In genomic region chr19:55174425-55175116, GRCh38 we compare ENCODE assay signal across 1 cellular context.
A peak's percentile ranks its signal among the peaks of the same experiment; 100 is the strongest.
TF ChIP-seq lines count a peak whose summit lies in the region.

No MANE protein-coding gene starts in this region.

TF ChIP-seq in K562, 482 proteins besides CTCF, POLR2A, EP300 and RAD21 (continued from another document):
- no peak for TF ChIP-seq SLC30A9 (CRISPR knock-in tag; IDR thresholded peaks at IDR 0.05)
- TF ChIP-seq NCOA1 (IDR thresholded peaks at IDR 0.05; ENCODE audit: low read depth), result no peak
- peak; percentile 2 for TF ChIP-seq RBBP5 (IDR thresholded peaks at IDR 0.05; ENCODE audit: borderline replicate concordance, insufficient read depth, low read length, poor library complexity, severe bottlenecking)
- no peak for TF ChIP-seq ZNF3 (CRISPR knock-in tag; IDR thresholded peaks at IDR 0.05)
- TF ChIP-seq, protein P1, sequence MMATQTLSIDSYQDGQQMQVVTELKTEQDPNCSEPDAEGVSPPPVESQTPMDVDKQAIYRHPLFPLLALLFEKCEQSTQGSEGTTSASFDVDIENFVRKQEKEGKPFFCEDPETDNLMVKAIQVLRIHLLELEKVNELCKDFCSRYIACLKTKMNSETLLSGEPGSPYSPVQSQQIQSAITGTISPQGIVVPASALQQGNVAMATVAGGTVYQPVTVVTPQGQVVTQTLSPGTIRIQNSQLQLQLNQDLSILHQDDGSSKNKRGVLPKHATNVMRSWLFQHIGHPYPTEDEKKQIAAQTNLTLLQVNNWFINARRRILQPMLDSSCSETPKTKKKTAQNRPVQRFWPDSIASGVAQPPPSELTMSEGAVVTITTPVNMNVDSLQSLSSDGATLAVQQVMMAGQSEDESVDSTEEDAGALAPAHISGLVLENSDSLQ (IDR thresholded peaks at IDR 0.05), result peak; percentile 34; the same call in 1 of the 2 replicates
- TF ChIP-seq MAFK (IDR thresholded peaks at IDR 0.05; ENCODE audit: low read length), result no peak
- TF ChIP-seq EP400 (IDR thresholded peaks at IDR 0.05), result no peak
- TF ChIP-seq ZNF140 (CRISPR knock-in tag; IDR thresholded peaks at IDR 0.05), result no peak
- no peak for TF ChIP-seq ZNF134 (CRISPR knock-in tag; conservative IDR thresholded peaks at IDR 0.05)
- TF ChIP-seq HMGXB4 (CRISPR knock-in tag; IDR thresholded peaks at IDR 0.05), result peak; percentile 29; the same call in 1 of the 2 replicates
- peak; percentile 52 for TF ChIP-seq PML (IDR thresholded peaks at IDR 0.05; ENCODE audit: low read length)
- TF ChIP-seq BRCA1 (IDR thresholded peaks at IDR 0.05), result no peak
- TF ChIP-seq BRCA1 (CRISPR knock-in tag; IDR thresholded peaks at IDR 0.05), result no peak
- TF ChIP-seq MIER1 (IDR thresholded peaks at IDR 0.05; ENCODE audit: low read depth), result 0 out of 2 replicates have a peak, but pooled peaks have one; percentile 45
- no peak for TF ChIP-seq SMARCA5 (IDR thresholded peaks at IDR 0.05)
- TF ChIP-seq MBD2 (IDR thresholded peaks at IDR 0.05; ENCODE audit: borderline replicate concordance, low read depth), result peak; percentile 17; the same call in 1 of the 2 replicates
- no peak for TF ChIP-seq HDAC1 (IDR thresholded peaks at IDR 0.05)
- peak; percentile 5; the same call in 1 of the 2 replicates for TF ChIP-seq ARID1B (IDR thresholded peaks at IDR 0.05)
- TF ChIP-seq MED1 (CRISPR knock-in tag; IDR thresholded peaks at IDR 0.05; ENCODE audit: borderline replicate concordance), result no peak
- TF ChIP-seq GABPB1 (CRISPR knock-in tag; IDR thresholded peaks at IDR 0.05), result no peak; the same call in 1 of the 2 replicates
- TF ChIP-seq ARHGAP35 (IDR thresholded peaks at IDR 0.05; ENCODE audit: partially characterized antibody), result peak; percentile 56
- no peak for TF ChIP-seq NUFIP1 (IDR thresholded peaks at IDR 0.05; ENCODE audit: partially characterized antibody)
- TF ChIP-seq NFIC (IDR thresholded peaks at IDR 0.05), result no peak
- no peak for TF ChIP-seq CEBPG (CRISPR knock-in tag; IDR thresholded peaks at IDR 0.05)
- no peak for TF ChIP-seq CEBPG (tag; conservative IDR thresholded peaks at IDR 0.05 in 1 of 2, IDR thresholded peaks at IDR 0.05 in 1 of 2)
- TF ChIP-seq, protein P2, sequence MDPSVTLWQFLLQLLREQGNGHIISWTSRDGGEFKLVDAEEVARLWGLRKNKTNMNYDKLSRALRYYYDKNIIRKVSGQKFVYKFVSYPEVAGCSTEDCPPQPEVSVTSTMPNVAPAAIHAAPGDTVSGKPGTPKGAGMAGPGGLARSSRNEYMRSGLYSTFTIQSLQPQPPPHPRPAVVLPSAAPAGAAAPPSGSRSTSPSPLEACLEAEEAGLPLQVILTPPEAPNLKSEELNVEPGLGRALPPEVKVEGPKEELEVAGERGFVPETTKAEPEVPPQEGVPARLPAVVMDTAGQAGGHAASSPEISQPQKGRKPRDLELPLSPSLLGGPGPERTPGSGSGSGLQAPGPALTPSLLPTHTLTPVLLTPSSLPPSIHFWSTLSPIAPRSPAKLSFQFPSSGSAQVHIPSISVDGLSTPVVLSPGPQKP (CRISPR knock-in tag; IDR thresholded peaks at IDR 0.05), result no peak
- TF ChIP-seq NFIX (CRISPR knock-in tag; IDR thresholded peaks at IDR 0.05; ENCODE audit: low read depth), result no peak
- TF ChIP-seq, protein P3, sequence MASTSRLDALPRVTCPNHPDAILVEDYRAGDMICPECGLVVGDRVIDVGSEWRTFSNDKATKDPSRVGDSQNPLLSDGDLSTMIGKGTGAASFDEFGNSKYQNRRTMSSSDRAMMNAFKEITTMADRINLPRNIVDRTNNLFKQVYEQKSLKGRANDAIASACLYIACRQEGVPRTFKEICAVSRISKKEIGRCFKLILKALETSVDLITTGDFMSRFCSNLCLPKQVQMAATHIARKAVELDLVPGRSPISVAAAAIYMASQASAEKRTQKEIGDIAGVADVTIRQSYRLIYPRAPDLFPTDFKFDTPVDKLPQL (IDR thresholded peaks at IDR 0.05; ENCODE audit: extremely low read depth, insufficient read length), result peak; percentile 40
- peak; percentile 16 for TF ChIP-seq NFYB (IDR thresholded peaks at IDR 0.05; ENCODE audit: extremely low read depth, insufficient read length)
- TF ChIP-seq, protein P4, sequence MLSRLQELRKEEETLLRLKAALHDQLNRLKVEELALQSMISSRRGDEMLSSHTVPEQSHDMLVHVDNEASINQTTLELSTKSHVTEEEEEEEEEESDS (CRISPR knock-in tag; IDR thresholded peaks at IDR 0.05), result no peak
- TF ChIP-seq ZFPM2 (CRISPR knock-in tag; IDR thresholded peaks at IDR 0.05), result no peak
- TF ChIP-seq ZNF146 (CRISPR knock-in tag; IDR thresholded peaks at IDR 0.05; ENCODE audit: unreplicated experiment), result no peak
- no peak for TF ChIP-seq SP2 (IDR thresholded peaks at IDR 0.05; ENCODE audit: extremely low read depth, low read depth, low read length, poor library complexity, severe bottlenecking)
